ENCODE assay signal across 1 cellular context in the genomic region with DNA sequence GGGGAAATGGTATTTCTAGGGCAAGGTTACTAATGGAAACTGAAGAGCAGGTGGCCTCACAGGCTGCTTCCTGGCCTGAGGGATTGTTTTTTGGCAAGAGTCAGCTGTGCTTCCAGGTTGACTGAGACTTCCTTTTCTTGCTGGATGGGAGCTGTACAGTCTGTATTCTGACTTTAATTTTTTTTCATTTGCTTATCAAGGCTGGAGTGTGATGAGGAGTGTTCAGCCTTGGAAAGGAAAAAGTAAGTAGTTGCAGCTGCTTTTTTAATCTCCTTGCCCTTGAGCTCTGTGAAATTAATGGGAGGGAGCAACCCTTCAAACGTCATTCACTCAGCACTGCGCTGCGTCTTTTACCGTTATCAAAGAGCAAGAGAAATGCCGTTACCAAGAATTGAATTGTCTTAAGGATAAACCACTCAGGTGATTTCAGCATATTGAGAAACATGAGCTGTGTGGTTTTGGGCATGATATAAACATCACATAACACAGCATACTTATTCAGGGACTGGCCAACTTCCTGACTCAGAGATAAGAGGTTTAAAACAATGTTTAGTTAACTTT.
TF ChIP-seq lines count a peak whose summit lies in the region.

No MANE protein-coding gene starts in this region.

TF ChIP-seq in IMR-90, 13 proteins besides CTCF, POLR2A, EP300 and RAD21:
- TF ChIP-seq, protein P1, sequence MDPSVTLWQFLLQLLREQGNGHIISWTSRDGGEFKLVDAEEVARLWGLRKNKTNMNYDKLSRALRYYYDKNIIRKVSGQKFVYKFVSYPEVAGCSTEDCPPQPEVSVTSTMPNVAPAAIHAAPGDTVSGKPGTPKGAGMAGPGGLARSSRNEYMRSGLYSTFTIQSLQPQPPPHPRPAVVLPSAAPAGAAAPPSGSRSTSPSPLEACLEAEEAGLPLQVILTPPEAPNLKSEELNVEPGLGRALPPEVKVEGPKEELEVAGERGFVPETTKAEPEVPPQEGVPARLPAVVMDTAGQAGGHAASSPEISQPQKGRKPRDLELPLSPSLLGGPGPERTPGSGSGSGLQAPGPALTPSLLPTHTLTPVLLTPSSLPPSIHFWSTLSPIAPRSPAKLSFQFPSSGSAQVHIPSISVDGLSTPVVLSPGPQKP (IDR thresholded peaks at IDR 0.05; ENCODE audit: borderline replicate concordance, low read depth, low read length): no peak
- TF ChIP-seq FOS (IDR thresholded peaks at IDR 0.05; ENCODE audit: low read depth, low read length): peak; percentile 66
- no peak for TF ChIP-seq RCOR1 (IDR thresholded peaks at IDR 0.05; ENCODE audit: insufficient replicate concordance, low read length)
- no peak for TF ChIP-seq CHD1 (IDR thresholded peaks at IDR 0.05; ENCODE audit: low read depth, low read length)
- no peak for TF ChIP-seq MXI1 (IDR thresholded peaks at IDR 0.05; ENCODE audit: borderline replicate concordance, low read depth, low read length)
- no peak for TF ChIP-seq USF2 (IDR thresholded peaks at IDR 0.05; ENCODE audit: low read depth, low read length)
- no peak for TF ChIP-seq SMC3 (IDR thresholded peaks at IDR 0.05; ENCODE audit: low read depth, low read length)
- peak; percentile 79 for TF ChIP-seq BHLHE40 (IDR thresholded peaks at IDR 0.05; ENCODE audit: low read depth, low read length)
- no peak for TF ChIP-seq RFX5 (IDR thresholded peaks at IDR 0.05; ENCODE audit: low read depth, low read length)
- no peak for TF ChIP-seq NFE2L2 (IDR thresholded peaks at IDR 0.05; ENCODE audit: low read depth, low read length)
- no peak for TF ChIP-seq MAZ (IDR thresholded peaks at IDR 0.05; ENCODE audit: borderline replicate concordance, low read depth, low read length)
- TF ChIP-seq CEBPB (IDR thresholded peaks at IDR 0.05; ENCODE audit: low read depth, low read length): peak; percentile 87
- TF ChIP-seq MAFK (IDR thresholded peaks at IDR 0.05; ENCODE audit: low read depth, low read length): peak; percentile 26; the same call in 1 of the 2 replicates
